Comparison of ENCODE assay signal across 18 cellular contexts in genomic region chr7:94323872-94324271, GRCh38.
"Had no signal": no experiment of that assay in that cellular context is flagged by ENCODE, and none has a peak within 500 bp of the region (broad histone marks: within the 10 kb centered on the region; RNA-seq: fewer than 3 reads in every experiment).

No MANE protein-coding gene starts in this region.

- H3K4me1 Mint-ChIP-seq: natural killer cell; stimulated activated effector memory CD8-positive, alpha-beta T cell treated with anti-CD3 and anti-CD28 coated beads, Interleukin-12 subunit alpha, Interleukin-12 subunit beta, amount 100 ng/mL, for 72 hours; T-cell had no signal

- H3K4me3 ChIP-seq: breast epithelium, gastroesophageal sphincter, mucosa of descending colon, transverse colon had no signal

- H3K27ac ChIP-seq: breast epithelium, transverse colon had no signal

- H3K4me3 Mint-ChIP-seq: activated naive CD8-positive, alpha-beta T cell; natural killer cell; stimulated activated effector memory CD8-positive, alpha-beta T cell treated with anti-CD3 and anti-CD28 coated beads, Interleukin-12 subunit alpha, Interleukin-12 subunit beta, amount 100 ng/mL, for 72 hours; T-cell had no signal

- ATAC-seq: esophagus mucosa; gastroesophageal sphincter; mucosa of descending colon; natural killer cell; stimulated activated effector memory CD8-positive, alpha-beta T cell treated with anti-CD3 and anti-CD28 coated beads, Interleukin-12 subunit alpha, Interleukin-12 subunit beta, amount 100 ng/mL, for 72 hours; T-cell had no signal

- H3K36me3 Mint-ChIP-seq: activated naive CD8-positive, alpha-beta T cell; natural killer cell; stimulated activated effector memory CD8-positive, alpha-beta T cell treated with anti-CD3 and anti-CD28 coated beads, Interleukin-12 subunit alpha, Interleukin-12 subunit beta, amount 100 ng/mL, for 72 hours; T-cell had no signal

- H3K36me3 ChIP-seq: breast epithelium, gastroesophageal sphincter, transverse colon had no signal

- H3K4me1 ChIP-seq: breast epithelium, gastroesophageal sphincter, transverse colon had no signal

- DNase-seq: activated CD4-positive, alpha-beta T cell treated with anti-CD3 and anti-CD28 coated beads for 1 hour; activated CD4-positive, alpha-beta T cell treated with anti-CD3 and anti-CD28 coated beads, Interleukin-2, amount 50 U/mL, for 48 hours; activated gamma-delta T cell; activated T-cell treated with anti-CD3 and anti-CD28 coated beads, Interleukin-2, amount 50 U/mL, for 48 hours; anterior cingulate cortex; left cardiac atrium; mammary epithelial cell; mucosa of descending colon; natural killer cell; small intestine; T-cell; T1000; transverse colon had no signal

- H3K27ac Mint-ChIP-seq: activated naive CD8-positive, alpha-beta T cell; natural killer cell; stimulated activated effector memory CD8-positive, alpha-beta T cell treated with anti-CD3 and anti-CD28 coated beads, Interleukin-12 subunit alpha, Interleukin-12 subunit beta, amount 100 ng/mL, for 72 hours; T-cell had no signal

- FAIRE-seq: small intestine had no signal
